In the genomic region with DNA sequence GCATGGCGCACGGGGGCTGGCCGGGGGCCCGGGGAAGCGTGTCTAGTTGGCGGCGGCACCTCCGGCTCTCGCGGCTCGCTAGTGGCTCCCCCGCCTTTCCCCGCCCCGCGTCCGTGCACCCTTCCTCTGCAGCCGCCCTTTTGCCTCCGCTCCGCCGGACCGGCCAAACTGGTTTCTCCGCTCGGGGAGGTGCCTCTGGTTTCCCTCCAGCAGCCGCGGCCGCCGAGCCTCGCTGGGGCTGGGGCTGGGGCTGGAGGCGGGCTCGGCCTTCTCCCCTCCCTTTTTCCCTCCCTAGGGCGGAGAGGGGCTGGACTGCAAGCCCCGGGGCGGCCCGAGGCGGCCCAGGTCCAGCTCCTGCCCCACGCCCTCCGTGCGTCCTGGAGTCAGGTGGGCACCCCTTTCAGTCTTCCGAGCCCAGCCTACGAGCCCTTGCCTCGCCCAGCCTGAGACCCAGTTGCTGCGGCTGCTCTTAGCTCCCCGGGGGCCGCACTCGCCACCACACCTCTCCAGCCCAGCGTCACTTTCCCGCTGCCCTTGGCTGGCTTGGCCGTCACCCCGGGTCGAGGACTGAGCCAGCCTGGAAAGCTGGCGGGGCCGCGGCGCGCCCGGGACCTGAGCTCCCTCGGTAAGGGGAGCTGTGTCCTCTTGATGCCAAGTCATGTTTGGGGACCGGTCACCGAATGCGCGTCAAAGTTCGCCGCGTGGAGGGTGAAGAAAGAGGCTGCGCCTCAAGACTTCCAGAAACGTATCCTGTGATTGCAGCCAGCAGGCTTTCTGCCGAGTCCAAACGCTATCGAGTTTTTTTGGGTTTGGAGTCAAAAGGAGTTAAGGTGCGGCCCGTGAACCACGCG, we compare ENCODE assay signal across 1 cellular context.
A peak's percentile ranks its signal among the peaks of the same experiment; 100 is the strongest.
TF ChIP-seq lines count a peak whose summit lies in the region.

A gene (minus strand): TSS at position 197 of the 851 bp plus-strand sequence. CDS start 71,508 bp downstream, outside the sequence.

TF ChIP-seq in HepG2, 621 proteins besides CTCF, POLR2A, EP300 and RAD21 (continued from another document and continues in another):
- TF ChIP-seq, protein P1, sequence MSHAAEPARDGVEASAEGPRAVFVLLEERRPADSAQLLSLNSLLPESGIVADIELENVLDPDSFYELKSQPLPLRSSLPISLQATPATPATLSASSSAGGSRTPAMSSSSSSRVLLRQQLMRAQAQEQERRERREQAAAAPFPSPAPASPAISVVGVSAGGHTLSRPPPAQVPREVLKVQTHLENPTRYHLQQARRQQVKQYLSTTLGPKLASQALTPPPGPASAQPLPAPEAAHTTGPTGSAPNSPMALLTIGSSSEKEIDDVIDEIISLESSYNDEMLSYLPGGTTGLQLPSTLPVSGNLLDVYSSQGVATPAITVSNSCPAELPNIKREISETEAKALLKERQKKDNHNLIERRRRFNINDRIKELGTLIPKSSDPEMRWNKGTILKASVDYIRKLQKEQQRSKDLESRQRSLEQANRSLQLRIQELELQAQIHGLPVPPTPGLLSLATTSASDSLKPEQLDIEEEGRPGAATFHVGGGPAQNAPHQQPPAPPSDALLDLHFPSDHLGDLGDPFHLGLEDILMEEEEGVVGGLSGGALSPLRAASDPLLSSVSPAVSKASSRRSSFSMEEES (CRISPR knock-in tag; IDR thresholded peaks at IDR 0.05): no peak
- TF ChIP-seq THAP11 (CRISPR knock-in tag; IDR thresholded peaks at IDR 0.05) (no peak), TRIM24 (CRISPR knock-in tag; IDR thresholded peaks at IDR 0.05) (no peak), SATB2 (CRISPR knock-in tag; IDR thresholded peaks at IDR 0.05) (no peak), ZSCAN20 (CRISPR knock-in tag; IDR thresholded peaks at IDR 0.05; ENCODE audit: borderline replicate concordance) (no peak), ZNF788 (CRISPR knock-in tag; IDR thresholded peaks at IDR 0.05; ENCODE audit: borderline replicate concordance) (no peak; the same call in 1 of the 2 replicates), ZNF337 (CRISPR knock-in tag; IDR thresholded peaks at IDR 0.05; ENCODE audit: borderline replicate concordance, low read depth) (no peak), AGO2 (optimal IDR thresholded peaks at IDR 0.05; ENCODE audit: low read depth, low read length) (no peak), ZNF264 (CRISPR knock-in tag; IDR thresholded peaks at IDR 0.05) (no peak), MXI1 (IDR thresholded peaks at IDR 0.05; ENCODE audit: borderline replicate concordance, low read depth, low read length) (no peak), NR2F2 (IDR thresholded peaks at IDR 0.05; ENCODE audit: borderline replicate concordance, low read depth) (no peak), GABPB1 (CRISPR knock-in tag; IDR thresholded peaks at IDR 0.05) (peak; percentile 30; the same call in 1 of the 2 replicates), XBP1 (CRISPR knock-in tag; IDR thresholded peaks at IDR 0.05) (no peak), ZNF207 (IDR thresholded peaks at IDR 0.05; ENCODE audit: borderline replicate concordance) (no peak), MEF2D (CRISPR knock-in tag; IDR thresholded peaks at IDR 0.05) (no peak), ZNF431 (CRISPR knock-in tag; IDR thresholded peaks at IDR 0.05; ENCODE audit: borderline replicate concordance, low read depth) (no peak), TAF1 (CRISPR knock-in tag; IDR thresholded peaks at IDR 0.05) (no peak; the same call in 1 of the 2 replicates), MXD4 (CRISPR knock-in tag; IDR thresholded peaks at IDR 0.05) (0 out of 2 replicates have a peak, but pooled peaks have one; percentile 33), ZKSCAN5 (CRISPR knock-in tag; IDR thresholded peaks at IDR 0.05) (no peak), PAX8 (CRISPR knock-in tag; IDR thresholded peaks at IDR 0.05; ENCODE audit: borderline replicate concordance) (no peak), ZNF572 (CRISPR knock-in tag; IDR thresholded peaks at IDR 0.05) (no peak), ZFP1 (CRISPR knock-in tag; IDR thresholded peaks at IDR 0.05) (no peak), ZSCAN21 (CRISPR knock-in tag; IDR thresholded peaks at IDR 0.05; ENCODE audit: borderline replicate concordance) (no peak), ZNF615 (CRISPR knock-in tag; IDR thresholded peaks at IDR 0.05; ENCODE audit: borderline replicate concordance) (no peak), PHF8 (CRISPR knock-in tag; IDR thresholded peaks at IDR 0.05) (peak; percentile 53), CCDC6 (CRISPR knock-in tag; IDR thresholded peaks at IDR 0.05) (peak; percentile 49; the same call in 1 of the 2 replicates)
- TF ChIP-seq, protein P2, sequence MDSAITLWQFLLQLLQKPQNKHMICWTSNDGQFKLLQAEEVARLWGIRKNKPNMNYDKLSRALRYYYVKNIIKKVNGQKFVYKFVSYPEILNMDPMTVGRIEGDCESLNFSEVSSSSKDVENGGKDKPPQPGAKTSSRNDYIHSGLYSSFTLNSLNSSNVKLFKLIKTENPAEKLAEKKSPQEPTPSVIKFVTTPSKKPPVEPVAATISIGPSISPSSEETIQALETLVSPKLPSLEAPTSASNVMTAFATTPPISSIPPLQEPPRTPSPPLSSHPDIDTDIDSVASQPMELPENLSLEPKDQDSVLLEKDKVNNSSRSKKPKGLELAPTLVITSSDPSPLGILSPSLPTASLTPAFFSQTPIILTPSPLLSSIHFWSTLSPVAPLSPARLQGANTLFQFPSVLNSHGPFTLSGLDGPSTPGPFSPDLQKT (CRISPR knock-in tag; IDR thresholded peaks at IDR 0.05; ENCODE audit: borderline replicate concordance): no peak
- TF ChIP-seq, protein P3, sequence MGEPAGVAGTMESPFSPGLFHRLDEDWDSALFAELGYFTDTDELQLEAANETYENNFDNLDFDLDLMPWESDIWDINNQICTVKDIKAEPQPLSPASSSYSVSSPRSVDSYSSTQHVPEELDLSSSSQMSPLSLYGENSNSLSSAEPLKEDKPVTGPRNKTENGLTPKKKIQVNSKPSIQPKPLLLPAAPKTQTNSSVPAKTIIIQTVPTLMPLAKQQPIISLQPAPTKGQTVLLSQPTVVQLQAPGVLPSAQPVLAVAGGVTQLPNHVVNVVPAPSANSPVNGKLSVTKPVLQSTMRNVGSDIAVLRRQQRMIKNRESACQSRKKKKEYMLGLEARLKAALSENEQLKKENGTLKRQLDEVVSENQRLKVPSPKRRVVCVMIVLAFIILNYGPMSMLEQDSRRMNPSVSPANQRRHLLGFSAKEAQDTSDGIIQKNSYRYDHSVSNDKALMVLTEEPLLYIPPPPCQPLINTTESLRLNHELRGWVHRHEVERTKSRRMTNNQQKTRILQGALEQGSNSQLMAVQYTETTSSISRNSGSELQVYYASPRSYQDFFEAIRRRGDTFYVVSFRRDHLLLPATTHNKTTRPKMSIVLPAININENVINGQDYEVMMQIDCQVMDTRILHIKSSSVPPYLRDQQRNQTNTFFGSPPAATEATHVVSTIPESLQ (CRISPR knock-in tag; conservative IDR thresholded peaks at IDR 0.05): no peak
- TF ChIP-seq, protein P4, sequence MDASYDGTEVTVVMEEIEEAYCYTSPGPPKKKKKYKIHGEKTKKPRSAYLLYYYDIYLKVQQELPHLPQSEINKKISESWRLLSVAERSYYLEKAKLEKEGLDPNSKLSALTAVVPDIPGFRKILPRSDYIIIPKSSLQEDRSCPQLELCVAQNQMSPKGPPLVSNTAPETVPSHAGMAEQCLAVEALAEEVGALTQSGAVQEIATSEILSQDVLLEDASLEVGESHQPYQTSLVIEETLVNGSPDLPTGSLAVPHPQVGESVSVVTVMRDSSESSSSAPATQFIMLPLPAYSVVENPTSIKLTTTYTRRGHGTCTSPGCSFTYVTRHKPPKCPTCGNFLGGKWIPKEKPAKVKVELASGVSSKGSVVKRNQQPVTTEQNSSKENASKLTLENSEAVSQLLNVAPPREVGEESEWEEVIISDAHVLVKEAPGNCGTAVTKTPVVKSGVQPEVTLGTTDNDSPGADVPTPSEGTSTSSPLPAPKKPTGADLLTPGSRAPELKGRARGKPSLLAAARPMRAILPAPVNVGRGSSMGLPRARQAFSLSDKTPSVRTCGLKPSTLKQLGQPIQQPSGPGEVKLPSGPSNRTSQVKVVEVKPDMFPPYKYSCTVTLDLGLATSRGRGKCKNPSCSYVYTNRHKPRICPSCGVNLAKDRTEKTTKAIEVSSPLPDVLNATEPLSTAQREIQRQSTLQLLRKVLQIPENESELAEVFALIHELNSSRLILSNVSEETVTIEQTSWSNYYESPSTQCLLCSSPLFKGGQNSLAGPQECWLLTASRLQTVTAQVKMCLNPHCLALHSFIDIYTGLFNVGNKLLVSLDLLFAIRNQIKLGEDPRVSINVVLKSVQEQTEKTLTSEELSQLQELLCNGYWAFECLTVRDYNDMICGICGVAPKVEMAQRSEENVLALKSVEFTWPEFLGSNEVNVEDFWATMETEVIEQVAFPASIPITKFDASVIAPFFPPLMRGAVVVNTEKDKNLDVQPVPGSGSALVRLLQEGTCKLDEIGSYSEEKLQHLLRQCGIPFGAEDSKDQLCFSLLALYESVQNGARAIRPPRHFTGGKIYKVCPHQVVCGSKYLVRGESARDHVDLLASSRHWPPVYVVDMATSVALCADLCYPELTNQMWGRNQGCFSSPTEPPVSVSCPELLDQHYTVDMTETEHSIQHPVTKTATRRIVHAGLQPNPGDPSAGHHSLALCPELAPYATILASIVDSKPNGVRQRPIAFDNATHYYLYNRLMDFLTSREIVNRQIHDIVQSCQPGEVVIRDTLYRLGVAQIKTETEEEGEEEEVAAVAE (CRISPR knock-in tag; IDR thresholded peaks at IDR 0.05; ENCODE audit: borderline replicate concordance): no peak
- TF ChIP-seq, protein P5, sequence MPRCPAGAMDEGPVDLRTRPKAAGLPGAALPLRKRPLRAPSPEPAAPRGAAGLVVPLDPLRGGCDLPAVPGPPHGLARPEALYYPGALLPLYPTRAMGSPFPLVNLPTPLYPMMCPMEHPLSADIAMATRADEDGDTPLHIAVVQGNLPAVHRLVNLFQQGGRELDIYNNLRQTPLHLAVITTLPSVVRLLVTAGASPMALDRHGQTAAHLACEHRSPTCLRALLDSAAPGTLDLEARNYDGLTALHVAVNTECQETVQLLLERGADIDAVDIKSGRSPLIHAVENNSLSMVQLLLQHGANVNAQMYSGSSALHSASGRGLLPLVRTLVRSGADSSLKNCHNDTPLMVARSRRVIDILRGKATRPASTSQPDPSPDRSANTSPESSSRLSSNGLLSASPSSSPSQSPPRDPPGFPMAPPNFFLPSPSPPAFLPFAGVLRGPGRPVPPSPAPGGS (CRISPR knock-in tag; IDR thresholded peaks at IDR 0.05): peak; percentile 24; the same call in 1 of the 2 replicates
- TF ChIP-seq, protein P6, sequence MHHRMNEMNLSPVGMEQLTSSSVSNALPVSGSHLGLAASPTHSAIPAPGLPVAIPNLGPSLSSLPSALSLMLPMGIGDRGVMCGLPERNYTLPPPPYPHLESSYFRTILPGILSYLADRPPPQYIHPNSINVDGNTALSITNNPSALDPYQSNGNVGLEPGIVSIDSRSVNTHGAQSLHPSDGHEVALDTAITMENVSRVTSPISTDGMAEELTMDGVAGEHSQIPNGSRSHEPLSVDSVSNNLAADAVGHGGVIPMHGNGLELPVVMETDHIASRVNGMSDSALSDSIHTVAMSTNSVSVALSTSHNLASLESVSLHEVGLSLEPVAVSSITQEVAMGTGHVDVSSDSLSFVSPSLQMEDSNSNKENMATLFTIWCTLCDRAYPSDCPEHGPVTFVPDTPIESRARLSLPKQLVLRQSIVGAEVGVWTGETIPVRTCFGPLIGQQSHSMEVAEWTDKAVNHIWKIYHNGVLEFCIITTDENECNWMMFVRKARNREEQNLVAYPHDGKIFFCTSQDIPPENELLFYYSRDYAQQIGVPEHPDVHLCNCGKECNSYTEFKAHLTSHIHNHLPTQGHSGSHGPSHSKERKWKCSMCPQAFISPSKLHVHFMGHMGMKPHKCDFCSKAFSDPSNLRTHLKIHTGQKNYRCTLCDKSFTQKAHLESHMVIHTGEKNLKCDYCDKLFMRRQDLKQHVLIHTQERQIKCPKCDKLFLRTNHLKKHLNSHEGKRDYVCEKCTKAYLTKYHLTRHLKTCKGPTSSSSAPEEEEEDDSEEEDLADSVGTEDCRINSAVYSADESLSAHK (CRISPR knock-in tag; IDR thresholded peaks at IDR 0.05; ENCODE audit: borderline replicate concordance): no peak
- TF ChIP-seq, protein P7, sequence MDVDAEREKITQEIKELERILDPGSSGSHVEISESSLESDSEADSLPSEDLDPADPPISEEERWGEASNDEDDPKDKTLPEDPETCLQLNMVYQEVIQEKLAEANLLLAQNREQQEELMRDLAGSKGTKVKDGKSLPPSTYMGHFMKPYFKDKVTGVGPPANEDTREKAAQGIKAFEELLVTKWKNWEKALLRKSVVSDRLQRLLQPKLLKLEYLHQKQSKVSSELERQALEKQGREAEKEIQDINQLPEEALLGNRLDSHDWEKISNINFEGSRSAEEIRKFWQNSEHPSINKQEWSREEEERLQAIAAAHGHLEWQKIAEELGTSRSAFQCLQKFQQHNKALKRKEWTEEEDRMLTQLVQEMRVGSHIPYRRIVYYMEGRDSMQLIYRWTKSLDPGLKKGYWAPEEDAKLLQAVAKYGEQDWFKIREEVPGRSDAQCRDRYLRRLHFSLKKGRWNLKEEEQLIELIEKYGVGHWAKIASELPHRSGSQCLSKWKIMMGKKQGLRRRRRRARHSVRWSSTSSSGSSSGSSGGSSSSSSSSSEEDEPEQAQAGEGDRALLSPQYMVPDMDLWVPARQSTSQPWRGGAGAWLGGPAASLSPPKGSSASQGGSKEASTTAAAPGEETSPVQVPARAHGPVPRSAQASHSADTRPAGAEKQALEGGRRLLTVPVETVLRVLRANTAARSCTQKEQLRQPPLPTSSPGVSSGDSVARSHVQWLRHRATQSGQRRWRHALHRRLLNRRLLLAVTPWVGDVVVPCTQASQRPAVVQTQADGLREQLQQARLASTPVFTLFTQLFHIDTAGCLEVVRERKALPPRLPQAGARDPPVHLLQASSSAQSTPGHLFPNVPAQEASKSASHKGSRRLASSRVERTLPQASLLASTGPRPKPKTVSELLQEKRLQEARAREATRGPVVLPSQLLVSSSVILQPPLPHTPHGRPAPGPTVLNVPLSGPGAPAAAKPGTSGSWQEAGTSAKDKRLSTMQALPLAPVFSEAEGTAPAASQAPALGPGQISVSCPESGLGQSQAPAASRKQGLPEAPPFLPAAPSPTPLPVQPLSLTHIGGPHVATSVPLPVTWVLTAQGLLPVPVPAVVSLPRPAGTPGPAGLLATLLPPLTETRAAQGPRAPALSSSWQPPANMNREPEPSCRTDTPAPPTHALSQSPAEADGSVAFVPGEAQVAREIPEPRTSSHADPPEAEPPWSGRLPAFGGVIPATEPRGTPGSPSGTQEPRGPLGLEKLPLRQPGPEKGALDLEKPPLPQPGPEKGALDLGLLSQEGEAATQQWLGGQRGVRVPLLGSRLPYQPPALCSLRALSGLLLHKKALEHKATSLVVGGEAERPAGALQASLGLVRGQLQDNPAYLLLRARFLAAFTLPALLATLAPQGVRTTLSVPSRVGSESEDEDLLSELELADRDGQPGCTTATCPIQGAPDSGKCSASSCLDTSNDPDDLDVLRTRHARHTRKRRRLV (CRISPR knock-in tag; IDR thresholded peaks at IDR 0.05): no peak
- TF ChIP-seq, protein P8, sequence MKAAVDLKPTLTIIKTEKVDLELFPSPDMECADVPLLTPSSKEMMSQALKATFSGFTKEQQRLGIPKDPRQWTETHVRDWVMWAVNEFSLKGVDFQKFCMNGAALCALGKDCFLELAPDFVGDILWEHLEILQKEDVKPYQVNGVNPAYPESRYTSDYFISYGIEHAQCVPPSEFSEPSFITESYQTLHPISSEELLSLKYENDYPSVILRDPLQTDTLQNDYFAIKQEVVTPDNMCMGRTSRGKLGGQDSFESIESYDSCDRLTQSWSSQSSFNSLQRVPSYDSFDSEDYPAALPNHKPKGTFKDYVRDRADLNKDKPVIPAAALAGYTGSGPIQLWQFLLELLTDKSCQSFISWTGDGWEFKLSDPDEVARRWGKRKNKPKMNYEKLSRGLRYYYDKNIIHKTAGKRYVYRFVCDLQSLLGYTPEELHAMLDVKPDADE (CRISPR knock-in tag; IDR thresholded peaks at IDR 0.05): no peak
